ENCODE assay signal across 1 cellular context in the genomic region with DNA sequence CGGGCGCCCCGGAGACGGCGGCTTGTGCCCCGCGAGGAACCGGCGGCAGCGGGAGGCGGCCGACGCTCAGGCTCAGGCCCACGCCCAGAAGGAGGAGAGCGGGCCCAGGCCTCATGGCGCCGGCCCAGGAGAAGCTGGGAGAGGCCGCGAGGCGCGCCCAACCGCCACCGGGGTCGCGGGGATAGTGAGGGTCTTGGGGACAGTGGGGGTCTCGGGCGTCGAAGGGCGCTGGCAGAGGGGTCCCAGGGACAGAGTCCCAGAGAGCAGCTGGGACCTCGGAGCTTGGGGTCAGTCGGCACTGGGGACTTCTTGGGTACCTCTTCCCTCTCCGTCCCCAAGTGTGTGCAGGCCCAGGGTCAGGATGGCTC.
TF ChIP-seq lines count a peak whose summit lies in the region.

A gene with protein sequence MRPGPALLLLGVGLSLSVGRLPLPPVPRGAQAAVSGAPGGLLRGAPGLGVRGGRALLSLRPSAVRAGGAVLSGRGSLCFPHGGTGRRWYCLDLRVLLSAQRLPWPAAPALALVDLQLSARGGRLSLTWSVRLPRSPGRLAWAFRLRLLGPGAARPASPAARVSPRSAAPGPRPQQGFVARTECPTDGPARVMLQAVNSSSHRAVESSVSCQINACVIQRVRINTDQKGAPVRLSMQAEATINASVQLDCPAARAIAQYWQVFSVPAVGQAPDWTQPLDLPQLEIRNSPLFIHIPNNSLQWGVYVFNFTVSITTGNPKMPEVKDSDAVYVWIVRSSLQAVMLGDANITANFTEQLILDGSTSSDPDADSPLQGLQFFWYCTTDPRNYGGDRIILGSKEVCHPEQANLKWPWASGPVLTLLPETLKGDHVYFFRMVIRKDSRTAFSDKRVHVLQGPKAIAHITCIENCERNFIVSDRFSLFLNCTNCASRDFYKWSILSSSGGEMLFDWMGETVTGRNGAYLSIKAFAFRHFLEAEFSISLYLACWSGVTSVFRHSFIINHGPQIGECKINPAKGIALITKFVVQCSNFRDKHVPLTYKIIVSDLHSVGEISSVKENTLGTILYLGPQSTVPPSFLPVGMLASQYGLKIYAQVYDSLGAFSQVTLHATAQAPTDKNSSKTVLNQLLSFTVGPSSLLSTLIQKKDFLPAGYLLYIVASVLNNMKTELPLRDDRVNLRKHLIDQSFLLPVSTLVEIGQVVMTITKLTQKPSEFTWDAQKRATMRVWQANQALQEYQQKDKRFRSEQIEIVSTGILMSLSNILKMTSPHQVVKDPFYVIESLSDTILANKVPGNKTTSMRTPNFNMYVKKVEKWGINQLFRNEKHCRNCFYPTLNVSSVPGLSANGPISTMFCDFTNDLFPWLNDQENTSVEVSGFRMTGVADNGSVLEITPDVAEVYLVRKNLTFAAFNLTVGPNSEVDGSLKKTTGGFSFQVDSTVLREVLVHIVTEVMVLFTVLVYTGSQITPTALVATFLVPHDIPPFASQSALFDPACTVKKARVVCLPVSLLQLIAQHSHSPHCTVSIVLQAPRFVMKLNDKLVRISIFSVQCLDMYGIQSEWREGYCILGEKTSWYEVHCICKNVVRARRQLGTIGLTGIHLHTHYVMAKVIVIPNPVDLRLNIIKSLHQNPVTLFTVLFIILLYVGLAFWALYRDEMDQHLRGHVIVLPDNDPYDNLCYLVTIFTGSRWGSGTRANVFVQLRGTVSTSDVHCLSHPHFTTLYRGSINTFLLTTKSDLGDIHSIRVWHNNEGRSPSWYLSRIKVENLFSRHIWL (N-terminal part only) (minus strand): TSS at position 136 of the 368 bp plus-strand sequence. CDS start 21 bp downstream, at position 115.

TF ChIP-seq in HepG2, 621 proteins besides CTCF, POLR2A, EP300 and RAD21:
- TF ChIP-seq ZNF589 (CRISPR knock-in tag; conservative IDR thresholded peaks at IDR 0.05) (no peak), GATAD2A (CRISPR knock-in tag; IDR thresholded peaks at IDR 0.05) (no peak), ZBTB21 (CRISPR knock-in tag; IDR thresholded peaks at IDR 0.05) (no peak), SP1 (IDR thresholded peaks at IDR 0.05) (no peak), SP1 (CRISPR knock-in tag; IDR thresholded peaks at IDR 0.05) (no peak), ZNF260 (CRISPR knock-in tag; IDR thresholded peaks at IDR 0.05; ENCODE audit: borderline replicate concordance, low read depth) (no peak), ZNF180 (CRISPR knock-in tag; IDR thresholded peaks at IDR 0.05; ENCODE audit: borderline replicate concordance, low read depth) (no peak), KDM6A (CRISPR knock-in tag; IDR thresholded peaks at IDR 0.05; ENCODE audit: low read depth) (no peak), ATM (IDR thresholded peaks at IDR 0.05; ENCODE audit: borderline replicate concordance) (no peak), ARNTL (CRISPR knock-in tag; IDR thresholded peaks at IDR 0.05) (no peak), PAF1 (CRISPR knock-in tag; IDR thresholded peaks at IDR 0.05) (no peak), ZSCAN29 (CRISPR knock-in tag; conservative IDR thresholded peaks at IDR 0.05) (no peak), HNRNPUL1 (IDR thresholded peaks at IDR 0.05; ENCODE audit: low read depth, low read length) (no peak), HHEX (CRISPR knock-in tag; IDR thresholded peaks at IDR 0.05) (no peak)
- TF ChIP-seq, protein P1, sequence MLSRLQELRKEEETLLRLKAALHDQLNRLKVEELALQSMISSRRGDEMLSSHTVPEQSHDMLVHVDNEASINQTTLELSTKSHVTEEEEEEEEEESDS (CRISPR knock-in tag; IDR thresholded peaks at IDR 0.05; ENCODE audit: borderline replicate concordance): no peak
- TF ChIP-seq, protein P2, sequence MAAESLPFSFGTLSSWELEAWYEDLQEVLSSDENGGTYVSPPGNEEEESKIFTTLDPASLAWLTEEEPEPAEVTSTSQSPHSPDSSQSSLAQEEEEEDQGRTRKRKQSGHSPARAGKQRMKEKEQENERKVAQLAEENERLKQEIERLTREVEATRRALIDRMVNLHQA (CRISPR knock-in tag; IDR thresholded peaks at IDR 0.05): no peak
- TF ChIP-seq, protein P3, sequence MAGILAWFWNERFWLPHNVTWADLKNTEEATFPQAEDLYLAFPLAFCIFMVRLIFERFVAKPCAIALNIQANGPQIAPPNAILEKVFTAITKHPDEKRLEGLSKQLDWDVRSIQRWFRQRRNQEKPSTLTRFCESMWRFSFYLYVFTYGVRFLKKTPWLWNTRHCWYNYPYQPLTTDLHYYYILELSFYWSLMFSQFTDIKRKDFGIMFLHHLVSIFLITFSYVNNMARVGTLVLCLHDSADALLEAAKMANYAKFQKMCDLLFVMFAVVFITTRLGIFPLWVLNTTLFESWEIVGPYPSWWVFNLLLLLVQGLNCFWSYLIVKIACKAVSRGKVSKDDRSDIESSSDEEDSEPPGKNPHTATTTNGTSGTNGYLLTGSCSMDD (CRISPR knock-in tag; IDR thresholded peaks at IDR 0.05): no peak
- TF ChIP-seq, protein P4, sequence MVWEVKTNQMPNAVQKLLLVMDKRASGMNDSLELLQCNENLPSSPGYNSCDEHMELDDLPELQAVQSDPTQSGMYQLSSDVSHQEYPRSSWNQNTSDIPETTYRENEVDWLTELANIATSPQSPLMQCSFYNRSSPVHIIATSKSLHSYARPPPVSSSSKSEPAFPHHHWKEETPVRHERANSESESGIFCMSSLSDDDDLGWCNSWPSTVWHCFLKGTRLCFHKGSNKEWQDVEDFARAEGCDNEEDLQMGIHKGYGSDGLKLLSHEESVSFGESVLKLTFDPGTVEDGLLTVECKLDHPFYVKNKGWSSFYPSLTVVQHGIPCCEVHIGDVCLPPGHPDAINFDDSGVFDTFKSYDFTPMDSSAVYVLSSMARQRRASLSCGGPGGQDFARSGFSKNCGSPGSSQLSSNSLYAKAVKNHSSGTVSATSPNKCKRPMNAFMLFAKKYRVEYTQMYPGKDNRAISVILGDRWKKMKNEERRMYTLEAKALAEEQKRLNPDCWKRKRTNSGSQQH (CRISPR knock-in tag; IDR thresholded peaks at IDR 0.05; ENCODE audit: low read depth): no peak
- TF ChIP-seq, protein P5, sequence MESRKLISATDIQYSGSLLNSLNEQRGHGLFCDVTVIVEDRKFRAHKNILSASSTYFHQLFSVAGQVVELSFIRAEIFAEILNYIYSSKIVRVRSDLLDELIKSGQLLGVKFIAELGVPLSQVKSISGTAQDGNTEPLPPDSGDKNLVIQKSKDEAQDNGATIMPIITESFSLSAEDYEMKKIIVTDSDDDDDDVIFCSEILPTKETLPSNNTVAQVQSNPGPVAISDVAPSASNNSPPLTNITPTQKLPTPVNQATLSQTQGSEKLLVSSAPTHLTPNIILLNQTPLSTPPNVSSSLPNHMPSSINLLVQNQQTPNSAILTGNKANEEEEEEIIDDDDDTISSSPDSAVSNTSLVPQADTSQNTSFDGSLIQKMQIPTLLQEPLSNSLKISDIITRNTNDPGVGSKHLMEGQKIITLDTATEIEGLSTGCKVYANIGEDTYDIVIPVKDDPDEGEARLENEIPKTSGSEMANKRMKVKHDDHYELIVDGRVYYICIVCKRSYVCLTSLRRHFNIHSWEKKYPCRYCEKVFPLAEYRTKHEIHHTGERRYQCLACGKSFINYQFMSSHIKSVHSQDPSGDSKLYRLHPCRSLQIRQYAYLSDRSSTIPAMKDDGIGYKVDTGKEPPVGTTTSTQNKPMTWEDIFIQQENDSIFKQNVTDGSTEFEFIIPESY (CRISPR knock-in tag; IDR thresholded peaks at IDR 0.05): no peak
- TF ChIP-seq, protein P6, sequence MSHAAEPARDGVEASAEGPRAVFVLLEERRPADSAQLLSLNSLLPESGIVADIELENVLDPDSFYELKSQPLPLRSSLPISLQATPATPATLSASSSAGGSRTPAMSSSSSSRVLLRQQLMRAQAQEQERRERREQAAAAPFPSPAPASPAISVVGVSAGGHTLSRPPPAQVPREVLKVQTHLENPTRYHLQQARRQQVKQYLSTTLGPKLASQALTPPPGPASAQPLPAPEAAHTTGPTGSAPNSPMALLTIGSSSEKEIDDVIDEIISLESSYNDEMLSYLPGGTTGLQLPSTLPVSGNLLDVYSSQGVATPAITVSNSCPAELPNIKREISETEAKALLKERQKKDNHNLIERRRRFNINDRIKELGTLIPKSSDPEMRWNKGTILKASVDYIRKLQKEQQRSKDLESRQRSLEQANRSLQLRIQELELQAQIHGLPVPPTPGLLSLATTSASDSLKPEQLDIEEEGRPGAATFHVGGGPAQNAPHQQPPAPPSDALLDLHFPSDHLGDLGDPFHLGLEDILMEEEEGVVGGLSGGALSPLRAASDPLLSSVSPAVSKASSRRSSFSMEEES (CRISPR knock-in tag; IDR thresholded peaks at IDR 0.05): no peak
- TF ChIP-seq, protein P7, sequence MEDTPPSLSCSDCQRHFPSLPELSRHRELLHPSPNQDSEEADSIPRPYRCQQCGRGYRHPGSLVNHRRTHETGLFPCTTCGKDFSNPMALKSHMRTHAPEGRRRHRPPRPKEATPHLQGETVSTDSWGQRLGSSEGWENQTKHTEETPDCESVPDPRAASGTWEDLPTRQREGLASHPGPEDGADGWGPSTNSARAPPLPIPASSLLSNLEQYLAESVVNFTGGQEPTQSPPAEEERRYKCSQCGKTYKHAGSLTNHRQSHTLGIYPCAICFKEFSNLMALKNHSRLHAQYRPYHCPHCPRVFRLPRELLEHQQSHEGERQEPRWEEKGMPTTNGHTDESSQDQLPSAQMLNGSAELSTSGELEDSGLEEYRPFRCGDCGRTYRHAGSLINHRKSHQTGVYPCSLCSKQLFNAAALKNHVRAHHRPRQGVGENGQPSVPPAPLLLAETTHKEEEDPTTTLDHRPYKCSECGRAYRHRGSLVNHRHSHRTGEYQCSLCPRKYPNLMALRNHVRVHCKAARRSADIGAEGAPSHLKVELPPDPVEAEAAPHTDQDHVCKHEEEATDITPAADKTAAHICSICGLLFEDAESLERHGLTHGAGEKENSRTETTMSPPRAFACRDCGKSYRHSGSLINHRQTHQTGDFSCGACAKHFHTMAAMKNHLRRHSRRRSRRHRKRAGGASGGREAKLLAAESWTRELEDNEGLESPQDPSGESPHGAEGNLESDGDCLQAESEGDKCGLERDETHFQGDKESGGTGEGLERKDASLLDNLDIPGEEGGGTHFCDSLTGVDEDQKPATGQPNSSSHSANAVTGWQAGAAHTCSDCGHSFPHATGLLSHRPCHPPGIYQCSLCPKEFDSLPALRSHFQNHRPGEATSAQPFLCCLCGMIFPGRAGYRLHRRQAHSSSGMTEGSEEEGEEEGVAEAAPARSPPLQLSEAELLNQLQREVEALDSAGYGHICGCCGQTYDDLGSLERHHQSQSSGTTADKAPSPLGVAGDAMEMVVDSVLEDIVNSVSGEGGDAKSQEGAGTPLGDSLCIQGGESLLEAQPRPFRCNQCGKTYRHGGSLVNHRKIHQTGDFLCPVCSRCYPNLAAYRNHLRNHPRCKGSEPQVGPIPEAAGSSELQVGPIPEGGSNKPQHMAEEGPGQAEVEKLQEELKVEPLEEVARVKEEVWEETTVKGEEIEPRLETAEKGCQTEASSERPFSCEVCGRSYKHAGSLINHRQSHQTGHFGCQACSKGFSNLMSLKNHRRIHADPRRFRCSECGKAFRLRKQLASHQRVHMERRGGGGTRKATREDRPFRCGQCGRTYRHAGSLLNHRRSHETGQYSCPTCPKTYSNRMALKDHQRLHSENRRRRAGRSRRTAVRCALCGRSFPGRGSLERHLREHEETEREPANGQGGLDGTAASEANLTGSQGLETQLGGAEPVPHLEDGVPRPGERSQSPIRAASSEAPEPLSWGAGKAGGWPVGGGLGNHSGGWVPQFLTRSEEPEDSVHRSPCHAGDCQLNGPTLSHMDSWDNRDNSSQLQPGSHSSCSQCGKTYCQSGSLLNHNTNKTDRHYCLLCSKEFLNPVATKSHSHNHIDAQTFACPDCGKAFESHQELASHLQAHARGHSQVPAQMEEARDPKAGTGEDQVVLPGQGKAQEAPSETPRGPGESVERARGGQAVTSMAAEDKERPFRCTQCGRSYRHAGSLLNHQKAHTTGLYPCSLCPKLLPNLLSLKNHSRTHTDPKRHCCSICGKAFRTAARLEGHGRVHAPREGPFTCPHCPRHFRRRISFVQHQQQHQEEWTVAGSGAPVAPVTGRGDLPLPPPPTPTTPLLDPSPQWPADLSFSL (CRISPR knock-in tag; IDR thresholded peaks at IDR 0.05): no peak
